ENCODE assay signal across 13 cellular contexts in the genomic region with DNA sequence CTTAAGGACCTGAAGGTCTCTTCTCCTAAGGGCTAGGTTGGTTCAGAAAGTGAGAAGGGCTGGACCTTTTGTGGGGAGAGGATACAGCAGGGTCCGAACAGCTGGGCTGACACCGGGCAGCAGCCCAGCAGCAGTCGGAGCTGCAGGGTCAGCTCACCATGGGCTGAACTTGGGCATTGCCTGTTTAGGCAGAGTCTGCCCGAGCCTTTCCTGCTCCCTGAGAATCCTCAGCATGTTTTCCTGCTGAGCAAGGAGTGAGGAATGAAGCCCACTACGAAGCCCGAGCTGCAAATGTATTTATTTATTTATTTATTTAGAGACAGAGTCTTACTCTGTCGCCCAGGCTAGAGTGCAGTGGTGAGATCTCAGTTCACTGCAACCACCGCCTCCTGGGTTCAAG.
DNase-seq lines count a peak whose midpoint lies in the region; ATAC-seq, FAIRE-seq and TF ChIP-seq lines count a peak whose summit lies in the region.
"Had no signal": no experiment of that assay in that cellular context is flagged by ENCODE, and none has a peak within 500 bp of the region (broad histone marks: within the 10 kb centered on the region; RNA-seq: fewer than 3 reads in every experiment).

No MANE protein-coding gene starts in this region.

- no peaks in the 10 kb centered on the region for H3K9me3 Mint-ChIP-seq in activated naive CD4-positive, alpha-beta T cell treated with anti-CD3 and anti-CD28 coated beads, Interleukin-2, amount 50 U/mL, for 72 hours
- H3K9me3 Mint-ChIP-seq in naive thymus-derived CD4-positive, alpha-beta T cell, result no peaks in the 10 kb centered on the region
- H3K9me3 Mint-ChIP-seq: WTC11 had no signal

- no peaks in the 10 kb centered on the region for H3K27me3 ChIP-seq in naive thymus-derived CD4-positive, alpha-beta T cell (ENCODE audit: control insufficient read depth in 2 of 2, insufficient read depth in 2 of 2, low read length in 2 of 2)
- no peaks in the 10 kb centered on the region for H3K27me3 ChIP-seq in WERI-Rb-1 (ENCODE audit: insufficient read depth, low read depth, severe bottlenecking)

- peaks cover 0 to 34% of the 10 kb centered on the region in 2 donors for H3K4me1 ChIP-seq in naive thymus-derived CD4-positive, alpha-beta T cell (ENCODE audit: control insufficient read depth in 2 of 2, insufficient read depth in 2 of 2, low read length in 2 of 2)

- peak overlapping the region; percentile 51 to 69 for H3K27ac Mint-ChIP-seq in activated naive CD4-positive, alpha-beta T cell treated with anti-CD3 and anti-CD28 coated beads, Interleukin-2, amount 50 U/mL, for 72 hours
- H3K27ac Mint-ChIP-seq in naive thymus-derived CD4-positive, alpha-beta T cell, result peak overlapping the region in 8 of 9 donors; percentile 60 to 84 (median 72)
- H3K27ac Mint-ChIP-seq: B cell, WTC11 had no signal

- CTCF ChIA-PET in naive thymus-derived CD4-positive, alpha-beta T cell (lab: Charles Lee), result interaction anchor here (0.6 to 1.4 kb wide), 5 partner anchors 22 to 129 kb away, joined by 3 to 5 read pairs (median 4); no protein-coding TSS in a partner anchor
- CTCF ChIA-PET in HEK293T (lab: Yijun Ruan, JAX), result no interaction called here

- POLR2A ChIA-PET in naive thymus-derived CD4-positive, alpha-beta T cell (lab: Charles Lee), result interaction anchor here (0.6 to 1.1 kb wide), 3 partner anchors 8 to 58 kb away, joined by 3 to 7 read pairs (median 3); no protein-coding TSS in a partner anchor
- POLR2A ChIA-PET in HEK293T (lab: Yijun Ruan, JAX), result no interaction called here

- FAIRE-seq in urothelium cell line (lab: Jason Lieb, UNC), result no peak

- no peaks in the 10 kb centered on the region for H3K9me3 ChIP-seq in naive thymus-derived CD4-positive, alpha-beta T cell (ENCODE audit: control insufficient read depth in 2 of 3, low read length in 3 of 3)
- no peaks in the 10 kb centered on the region for H3K9me3 ChIP-seq in WERI-Rb-1 (ENCODE audit: severe bottlenecking)

- H3K36me3 ChIP-seq in naive thymus-derived CD4-positive, alpha-beta T cell (ENCODE audit: control insufficient read depth in 2 of 3, insufficient read depth in 3 of 3, low read length in 3 of 3), result no peaks in the 10 kb centered on the region
- H3K36me3 ChIP-seq in WERI-Rb-1, result no peaks in the 10 kb centered on the region

- no peak for DNase-seq in activated naive CD4-positive, alpha-beta T cell treated with anti-CD3 and anti-CD28 coated beads, Interleukin-2, amount 50 U/mL, for 72 hours (ENCODE audit: low spot score in 2 of 2)
- no peak for DNase-seq in activated naive CD4-positive, alpha-beta T cell treated with anti-CD3 and anti-CD28 coated beads, Interleukin-2, amount 50 U/mL, for 16 hours
- DNase-seq in coronary artery (ENCODE audit: low spot score), result no peak
- no peak for DNase-seq in naive thymus-derived CD4-positive, alpha-beta T cell
- peak; percentile 32 for DNase-seq in urothelium cell line (ENCODE audit: low spot score)
- DNase-seq in HEK293T (ENCODE audit: extremely low spot score), result no peak
- no peak for DNase-seq in WERI-Rb-1
- DNase-seq: effector CD4-positive, alpha-beta T cell; NCI-H2081 had no signal

- H3K27ac ChIP-seq in coronary artery, result peak overlapping the region; percentile 56 to 81
- H3K27ac ChIP-seq in naive thymus-derived CD4-positive, alpha-beta T cell (ENCODE audit: low read depth, low read length), result no peak overlapping the region
- H3K27ac ChIP-seq in WERI-Rb-1, result no peak overlapping the region
- H3K27ac ChIP-seq: parathyroid adenoma had no signal

- no peak for ATAC-seq in activated naive CD4-positive, alpha-beta T cell treated with anti-CD3 and anti-CD28 coated beads, Interleukin-2, amount 50 U/mL, for 72 hours
- no peak for ATAC-seq in naive thymus-derived CD4-positive, alpha-beta T cell
- ATAC-seq in HG02610 (IDR thresholded peaks at IDR 0.05; ENCODE audit: unreplicated experiment), result no peak
- ATAC-seq: WTC11 had no signal

- H3K4me3 Mint-ChIP-seq in naive thymus-derived CD4-positive, alpha-beta T cell, result peak overlapping the region in 7 of 10 donors; percentile 27 to 65 (median 48)
- H3K4me3 Mint-ChIP-seq: B cell, WTC11 had no signal

- intact Hi-C loops in naive thymus-derived CD4-positive, alpha-beta T cell (cut with micrococcal nuclease), result no loop called here

- no peak for TF ChIP-seq CTCF in coronary artery (IDR thresholded peaks at IDR 0.05)
- no peak for TF ChIP-seq CTCF in WERI-Rb-1 (IDR thresholded peaks at IDR 0.05; ENCODE audit: low read depth, low read length)

- H3K27me3 Mint-ChIP-seq in naive thymus-derived CD4-positive, alpha-beta T cell, result no peaks in the 10 kb centered on the region
- H3K27me3 Mint-ChIP-seq: B cell had no signal

- H3K4me1 Mint-ChIP-seq in naive thymus-derived CD4-positive, alpha-beta T cell, result peaks cover 47 to 78% (median 69%) of the 10 kb centered on the region in 7 donors

- peaks cover 0 to 11% of the 10 kb centered on the region in 2 donors for H3K36me3 Mint-ChIP-seq in activated naive CD4-positive, alpha-beta T cell treated with anti-CD3 and anti-CD28 coated beads, Interleukin-2, amount 50 U/mL, for 72 hours
- H3K36me3 Mint-ChIP-seq in naive thymus-derived CD4-positive, alpha-beta T cell, result peaks cover 4 to 36% (median 15%) of the 10 kb centered on the region in 5 donors
- H3K36me3 Mint-ChIP-seq: WTC11 had no signal

- H3K4me3 ChIP-seq in coronary artery (peak overlapping the region; percentile 42), WERI-Rb-1 (ENCODE audit: low read depth, low read length) (no peak overlapping the region)
- H3K4me3 ChIP-seq in naive thymus-derived CD4-positive, alpha-beta T cell (ENCODE audit: low read length), result no peak overlapping the region

TF ChIP-seq in HEK293T, 16 proteins besides CTCF, POLR2A, EP300 and RAD21:
- TF ChIP-seq LEF1 (IDR thresholded peaks at IDR 0.05; ENCODE audit: borderline replicate concordance) (no peak), BHLHE40 (IDR thresholded peaks at IDR 0.05; ENCODE audit: borderline replicate concordance) (no peak)

Comparison
In these comparisons a context has a peak if more than half of its experiments do, and no peak if none do; other contexts are left out.
1. H3K27ac ChIP-seq: peak in coronary artery (2 of 2); none in naive thymus-derived CD4-positive, alpha-beta T cell (single experiment) and WERI-Rb-1 (single experiment).